Comparison of ENCODE assay signal across 20 cellular contexts in genomic region chrX:133892337-133892736, GRCh38.
A peak's percentile ranks its signal among the peaks of the same experiment; 100 is the strongest.
DNase-seq lines count a peak whose midpoint lies in the region; ATAC-seq, FAIRE-seq and TF ChIP-seq lines count a peak whose summit lies in the region.
"Had no signal": no experiment of that assay in that cellular context is flagged by ENCODE, and none has a peak within 500 bp of the region (broad histone marks: within the 10 kb centered on the region; RNA-seq: fewer than 3 reads in every experiment).

No MANE protein-coding gene starts in this region.

- H3K4me3 ChIP-seq in Caco-2 (ENCODE audit: low read depth, low read length) (no peak overlapping the region), endothelial cell of umbilical vein (replicated peaks in 1 of 3; ENCODE audit: insufficient read depth in 1 of 3, low read depth in 1 of 3, low read length in 3 of 3) (no peak overlapping the region), mesodermal cell (ENCODE audit: extremely low read depth, insufficient read depth, low read length, poor library complexity, severe bottlenecking) (no peak overlapping the region)
- H3K4me3 ChIP-seq: Peyer's patch had no signal

- intact Hi-C loops in Caco-2 (cut with micrococcal nuclease; ENCODE audit: unreplicated experiment) (loop anchor here (1.0 to 2.0 kb wide), 2 partner anchors 8 to 20 kb away; no protein-coding TSS in a partner anchor), endothelial cell of umbilical vein (cut with micrococcal nuclease) (no loop called here)

- peak; percentile 24 for FAIRE-seq in endothelial cell of umbilical vein (lab: Jason Lieb, UNC)

- no peak overlapping the region for H3K9ac ChIP-seq in endothelial cell of umbilical vein (replicated peaks; ENCODE audit: extremely low read depth, insufficient read depth, low read length)

- H3K27ac ChIP-seq in endothelial cell of umbilical vein (ENCODE audit: insufficient read depth, low read depth, low read length) (no peak overlapping the region), mesodermal cell (ENCODE audit: low read depth, low read length, severe bottlenecking) (peak overlapping the region; percentile 10), caudate nucleus (ENCODE audit: low read depth, low read length) (no peak overlapping the region)
- H3K27ac ChIP-seq: Peyer's patch had no signal

- WGBS in mesodermal cell (ENCODE audit: insufficient coverage in 2 of 2), 2 experiments, result no CpG with 5 or more reads among the region's 2 CpGs

- H4K20me1 ChIP-seq in endothelial cell of umbilical vein (replicated peaks; ENCODE audit: control insufficient read depth, extremely low read depth, insufficient read depth, low read length), result no peaks in the 10 kb centered on the region

- TF ChIP-seq POLR2A in endothelial cell of umbilical vein (IDR thresholded peaks at IDR 0.05; ENCODE audit: low read depth, low read length), result no peak

- H3K36me3 ChIP-seq in Caco-2 (ENCODE audit: control insufficient read depth, insufficient read depth, low read length) (no peaks in the 10 kb centered on the region), endothelial cell of umbilical vein (ENCODE audit: control insufficient read depth in 2 of 2, extremely low read depth in 1 of 2, insufficient read depth in 2 of 2, low read length in 2 of 2) (no peaks in the 10 kb centered on the region), mesodermal cell (ENCODE audit: control insufficient read depth, insufficient read depth, low read length) (no peaks in the 10 kb centered on the region)
- H3K36me3 ChIP-seq: Peyer's patch had no signal

- no peaks in the 10 kb centered on the region for H3K9me1 ChIP-seq in endothelial cell of umbilical vein (replicated peaks; ENCODE audit: control insufficient read depth, extremely low read depth, insufficient read depth, low read length)

- BruUV-seq in Caco-2 (replicated peaks; lab: Mats Ljungman, UMichigan) (no TSS peak), endothelial cell of umbilical vein (replicated peaks; lab: Mats Ljungman, UMichigan) (no TSS peak)

- H3K9me3 ChIP-seq in Caco-2 (no peaks in the 10 kb centered on the region), endothelial cell of umbilical vein (replicated peaks; ENCODE audit: control insufficient read depth, insufficient read depth, low read length) (no peaks in the 10 kb centered on the region), mesodermal cell (ENCODE audit: control insufficient read depth, low read length) (no peaks in the 10 kb centered on the region)
- H3K9me3 ChIP-seq: Peyer's patch had no signal

- TF ChIP-seq CTCF in Caco-2 (IDR thresholded peaks at IDR 0.05; ENCODE audit: insufficient read depth in 1 of 2, low read depth in 1 of 2, low read length in 1 of 2, severe bottlenecking in 1 of 2, unreplicated experiment in 1 of 2) (no peak), endothelial cell of umbilical vein (IDR thresholded peaks at IDR 0.05; ENCODE audit: extremely low read depth in 1 of 2, insufficient read depth in 1 of 2, low read depth in 1 of 2, low read length in 2 of 2) (no peak)

- peak overlapping the region; percentile 96 for H3K27ac Mint-ChIP-seq in Caco-2 (ENCODE audit: unreplicated experiment)

- CTCF ChIA-PET in Caco-2 (lab: Charles Lee), result no interaction called here
- CTCF ChIA-PET in endothelial cell of umbilical vein (lab: Charles Lee), result no interaction called here

- H3K4me1 Mint-ChIP-seq in Caco-2 (ENCODE audit: low read depth, unreplicated experiment), result peaks cover 8% of the 10 kb centered on the region

- H3K4me1 ChIP-seq in Caco-2 (peaks cover 13% of the 10 kb centered on the region), endothelial cell of umbilical vein (ENCODE audit: control insufficient read depth, extremely low read depth, insufficient read depth, low read length) (no peaks in the 10 kb centered on the region), mesodermal cell (ENCODE audit: control insufficient read depth, insufficient read depth, low read length, poor library complexity, severe bottlenecking) (no peaks in the 10 kb centered on the region)
- H3K4me1 ChIP-seq: Peyer's patch had no signal

- no peaks in the 10 kb centered on the region for H3K79me2 ChIP-seq in endothelial cell of umbilical vein (ENCODE audit: control insufficient read depth, insufficient read depth, low read length)

- H3K27me3 ChIP-seq in Caco-2 (replicated peaks; ENCODE audit: control insufficient read depth, insufficient read depth, low read length) (no peaks in the 10 kb centered on the region), endothelial cell of umbilical vein (ENCODE audit: control insufficient read depth in 2 of 2, insufficient read depth in 2 of 2, low read length in 2 of 2) (no peaks in the 10 kb centered on the region)
- H3K27me3 ChIP-seq: Peyer's patch had no signal

- no peak overlapping the region for H2AFZ ChIP-seq in endothelial cell of umbilical vein (ENCODE audit: low read depth, low read length)

- DNase-seq in Caco-2 (peak; percentile 71 to 80), HuH-7 (ENCODE audit: low spot score) (peak; percentile 45), endothelial cell of umbilical vein (ENCODE audit: low read depth, low spot score) (no peak), caudate nucleus (lab: John Stamatoyannopoulos, UW) (no peak), DMS 273 treated with DMSO at 0.1 percent for 48 hours (lab: John Stamatoyannopoulos, UW) (no peak)
- DNase-seq: 8988T, C1 segment of cervical spinal cord, COR-L47, DMS79, GF-D8, HCEC 1CT, KG1, NCI-H1092, NCI-H1694, Peyer's patch, SHP77 had no signal

- POLR2A ChIA-PET in Caco-2 (lab: Charles Lee) (interaction anchor here (0.6 kb wide), 1 partner anchor 1497 kb away, joined by 3 read pairs; no protein-coding TSS in a partner anchor), endothelial cell of umbilical vein (lab: Charles Lee) (no interaction called here)

- H3K36me3 Mint-ChIP-seq in Caco-2 (ENCODE audit: insufficient read depth, unreplicated experiment), result peaks cover 13% of the 10 kb centered on the region

- no peak for ATAC-seq in GM21786 (IDR thresholded peaks at IDR 0.05; ENCODE audit: unreplicated experiment)
- no peak for ATAC-seq in HG02678 (IDR thresholded peaks at IDR 0.05; ENCODE audit: unreplicated experiment)
- ATAC-seq: SK-N-SH treated with all-trans-retinoic acid at 6 μM for 48 hours had no signal

- no peak overlapping the region for H3K4me2 ChIP-seq in endothelial cell of umbilical vein (ENCODE audit: insufficient read depth, low read length)

- no peaks in the 10 kb centered on the region for H3K9me3 Mint-ChIP-seq in Caco-2 (ENCODE audit: unreplicated experiment)

- dilution Hi-C loops in endothelial cell of umbilical vein (cut with MboI; ENCODE audit: extremely low pct_ligation_motif_present, low sequenced_read_pairs), result no loop called here

- peak overlapping the region; percentile 68 for H3K4me3 Mint-ChIP-seq in Caco-2 (ENCODE audit: unreplicated experiment)

- no peaks in the 10 kb centered on the region for H3K27me3 Mint-ChIP-seq in Caco-2 (ENCODE audit: insufficient read depth, unreplicated experiment)

TF ChIP-seq in endothelial cell of umbilical vein, 7 proteins besides CTCF, POLR2A, EP300 and RAD21:
- TF ChIP-seq MAX (IDR thresholded peaks at IDR 0.05; ENCODE audit: insufficient read depth, insufficient read length), result no peak
- TF ChIP-seq POLR2AphosphoS5 (IDR thresholded peaks at IDR 0.05; ENCODE audit: insufficient read depth, low read depth, low read length), result no peak
- TF ChIP-seq GATA2 (IDR thresholded peaks at IDR 0.05; ENCODE audit: insufficient read depth, insufficient read length, low read depth, low read length), result no peak
- no peak for TF ChIP-seq MYC (IDR thresholded peaks at IDR 0.05; ENCODE audit: low read depth, low read length)
- no peak for TF ChIP-seq FOS (IDR thresholded peaks at IDR 0.05; ENCODE audit: borderline replicate concordance, insufficient read depth, low read length)
- no peak for TF ChIP-seq JUN (IDR thresholded peaks at IDR 0.05; ENCODE audit: borderline replicate concordance, insufficient read depth, insufficient read length, low read depth)
- no peak for TF ChIP-seq EZH2 (IDR thresholded peaks at IDR 0.05; ENCODE audit: borderline replicate concordance, low read depth, low read length, severe bottlenecking)

Comparison
In these comparisons a context has a peak if more than half of its experiments do, and no peak if none do; other contexts are left out.
1. DNase-seq: peak in Caco-2 (2 of 2) and HuH-7 (single experiment); none in endothelial cell of umbilical vein (single experiment), caudate nucleus (0 of 61) and DMS 273 treated with DMSO at 0.1 percent for 48 hours (single experiment).